In the genomic region with DNA sequence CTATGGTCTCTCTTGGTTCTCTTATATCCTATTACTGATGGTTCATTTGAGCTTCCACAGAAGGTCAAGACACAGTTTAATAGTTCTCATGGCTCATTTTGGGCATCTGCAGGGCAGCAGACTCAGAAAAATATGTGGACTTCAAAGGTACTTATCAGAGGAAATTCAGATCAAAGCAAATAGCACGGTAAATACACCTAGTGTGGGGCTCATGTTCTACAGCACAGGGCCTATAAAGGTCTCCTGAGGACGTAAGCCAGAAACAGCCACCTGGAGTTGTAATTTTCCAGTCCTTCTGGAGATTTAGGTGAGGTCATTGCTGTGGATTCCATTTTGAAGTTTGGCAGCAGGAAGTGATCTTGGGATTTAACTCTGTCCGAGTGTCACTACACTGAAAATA, we compare ENCODE assay signal across 28 cellular contexts.
DNase-seq lines count a peak whose midpoint lies in the region; ATAC-seq, FAIRE-seq and TF ChIP-seq lines count a peak whose summit lies in the region.
"Had no signal": no experiment of that assay in that cellular context is flagged by ENCODE, and none has a peak within 500 bp of the region (broad histone marks: within the 10 kb centered on the region; RNA-seq: fewer than 3 reads in every experiment).

No MANE protein-coding gene starts in this region.

- H3K27ac ChIP-seq in pancreas (peak overlapping the region in 3 of 4 donors; percentile 22 to 52 (median 44)), osteoblast (ENCODE audit: low read depth, low read length) (no peak overlapping the region)
- H3K27ac ChIP-seq: BLaER1 treated with 17β-estradiol and CSF1 and Interleukin-3, amounts not matched to agents 10 nM and 100 nM; breast epithelium; colonic mucosa; gastrocnemius medialis; SK-N-MC had no signal

- H3K9me3 ChIP-seq in pancreas (no peaks in the 10 kb centered on the region), osteoblast (ENCODE audit: low read depth, low read length) (no peaks in the 10 kb centered on the region)
- H3K9me3 ChIP-seq: BLaER1 treated with 17β-estradiol and CSF1 and Interleukin-3, amounts not matched to agents 10 nM and 100 nM; breast epithelium; colonic mucosa; gastrocnemius medialis; thoracic aorta had no signal

- no peak overlapping the region for H2AFZ ChIP-seq in osteoblast (ENCODE audit: low read length)

- H3K4me2 ChIP-seq in osteoblast (ENCODE audit: insufficient read depth, low read length), result no peak overlapping the region

- H3K79me2 ChIP-seq in osteoblast (ENCODE audit: insufficient read depth, low read length), result no peaks in the 10 kb centered on the region

- no peaks in the 10 kb centered on the region for H3K36me3 ChIP-seq in pancreas
- no peaks in the 10 kb centered on the region for H3K36me3 ChIP-seq in osteoblast (ENCODE audit: insufficient read depth, low read length)
- H3K36me3 ChIP-seq: BLaER1 treated with 17β-estradiol and CSF1 and Interleukin-3, amounts not matched to agents 10 nM and 100 nM; breast epithelium; colonic mucosa; gastrocnemius medialis; thoracic aorta had no signal

- ATAC-seq in pancreas, result peak; percentile 90 to 95 (median 92)
- no peak for ATAC-seq in GM18520 (IDR thresholded peaks at IDR 0.05; ENCODE audit: unreplicated experiment)
- ATAC-seq in GM21717 (IDR thresholded peaks at IDR 0.05; ENCODE audit: unreplicated experiment), result no peak
- ATAC-seq: activated T-cell treated with anti-CD3 and anti-CD28 coated beads, Interleukin-2, amount 50 U/mL, for 72 hours; effector memory CD8-positive, alpha-beta T cell; esophagus mucosa; gastrocnemius medialis; T-helper 17 cell had no signal

- no peaks in the 10 kb centered on the region for H4K20me1 ChIP-seq in osteoblast (ENCODE audit: insufficient read depth, low read length)
- H4K20me1 ChIP-seq: BLaER1 treated with 17β-estradiol and CSF1 and Interleukin-3, amounts not matched to agents 10 nM and 100 nM had no signal

- intact Hi-C loops in pancreas (cut with DNase I), result no loop called here

- H3K4me3 ChIP-seq in pancreas (no peak overlapping the region), osteoblast (ENCODE audit: insufficient read depth, low read length) (no peak overlapping the region)
- H3K4me3 ChIP-seq: BLaER1 treated with 17β-estradiol and CSF1 and Interleukin-3, amounts not matched to agents 10 nM and 100 nM; breast epithelium; colonic mucosa; gastrocnemius medialis; SK-N-MC; thoracic aorta had no signal

- WGBS in pancreas, 2 donors, result 21 to 24% methylated on average over 3 of the region's 3 CpGs

- H3K27me3 ChIP-seq in pancreas (no peaks in the 10 kb centered on the region), osteoblast (ENCODE audit: insufficient read depth, low read length) (no peaks in the 10 kb centered on the region)
- H3K27me3 ChIP-seq: BLaER1 treated with 17β-estradiol and CSF1 and Interleukin-3, amounts not matched to agents 10 nM and 100 nM; breast epithelium; colonic mucosa; gastrocnemius medialis had no signal

- H3K4me1 ChIP-seq in pancreas (peaks cover 0 to 7% (median 6%) of the 10 kb centered on the region in 3 donors), osteoblast (ENCODE audit: insufficient read depth, low read length) (no peaks in the 10 kb centered on the region)
- H3K4me1 ChIP-seq: breast epithelium, colonic mucosa had no signal

- FAIRE-seq in pancreas (lab: Jason Lieb, UNC), result no peak

- no peak for TF ChIP-seq CTCF in pancreas (IDR thresholded peaks at IDR 0.05)
- no peak for TF ChIP-seq CTCF in osteoblast (IDR thresholded peaks at IDR 0.05; ENCODE audit: extremely low read depth, low read depth, low read length)

- DNase-seq in DMS53 treated with DMSO at 0.1 percent for 48 hours (lab: John Stamatoyannopoulos, UW; ENCODE audit: unreplicated experiment) (peak; percentile 3), NCI-H2029 treated with DMSO at 0.1 percent for 48 hours (lab: John Stamatoyannopoulos, UW) (peak; percentile 22), cerebellum (ENCODE audit: low spot score) (peak; percentile 63), pancreas (peak in 3 of 6 donors; percentile 25 to 54 (median 35)), osteoblast (ENCODE audit: insufficient read length, low spot score, missing footprints) (no peak), hippocampal formation (lab: John Stamatoyannopoulos, UW) (no peak)
- DNase-seq: ACHN; activated CD4-positive, alpha-beta T cell treated with anti-CD3 and anti-CD28 coated beads, Interleukin-2, amount 10 ng/mL, durations not matched to agents 24 days and 14 days; activated naive CD4-positive, alpha-beta T cell treated with anti-CD3 and anti-CD28 coated beads, Interleukin-2, amount 10 ng/mL, durations not matched to agents 7 days and 5 days; activated T-cell treated with anti-CD3 and anti-CD28 coated beads, Interleukin-2, amount 50 U/mL, for 72 hours; amniotic stem cell; colonic mucosa; effector memory CD8-positive, alpha-beta T cell; gastrocnemius medialis; NCI-H1417 treated with DMSO at 0.1 percent for 48 hours; NCI-H2107; NCI-H524 treated with DMSO at 0.1 percent for 48 hours; nucleus accumbens; stimulated activated CD4-positive, alpha-beta T cell treated with anti-CD3 and anti-CD28 coated beads, Interleukin-4, amount 100 ng/mL, for 4 hours; stimulated activated naive CD4-positive, alpha-beta T cell treated with Interleukin-2 at 50 U/mL for 16 hours; T-helper 17 cell had no signal

Comparison
In these comparisons a context has a peak if more than half of its experiments do, and no peak if none do; other contexts are left out.
1. DNase-seq: peak in DMS53 treated with DMSO at 0.1 percent for 48 hours (single experiment), NCI-H2029 treated with DMSO at 0.1 percent for 48 hours (single experiment) and cerebellum (single experiment); none in osteoblast (single experiment) and hippocampal formation (0 of 2).
2. ATAC-seq: peak in pancreas (4 of 4); none in GM18520 (single experiment) and GM21717 (single experiment).